Comparison of ENCODE assay signal across 15 cellular contexts in genomic region chr4:86976801-86977485, GRCh38. TPM values are rescaled to one million over a fixed set of nuclear protein-coding genes. Genes with fewer than 3 reads are reported as not detected.
DNase-seq lines count a peak whose midpoint lies in the region; ATAC-seq, FAIRE-seq and TF ChIP-seq lines count a peak whose summit lies in the region.
"Had no signal": no experiment of that assay in that cellular context is flagged by ENCODE, and none has a peak within 500 bp of the region (broad histone marks: within the 10 kb centered on the region; RNA-seq: fewer than 3 reads in every experiment).

No MANE protein-coding gene starts in this region.

- FAIRE-seq in bronchial epithelial cell (lab: Jason Lieb, UNC) (no peak), small intestine (lab: Jason Lieb, UNC) (no peak)

- DNase-seq in Calu3, result no peak
- DNase-seq in bronchial epithelial cell (ENCODE audit: low read depth), result peak; percentile 84
- no peak for DNase-seq in small intestine
- no peak for DNase-seq in GM19240 (ENCODE audit: insufficient read length, low spot score)
- no peak for DNase-seq in NCI-H2227 (lab: John Stamatoyannopoulos, UW; ENCODE audit: unreplicated experiment)
- DNase-seq: aorta, NCI-H1092, NCI-H2171 treated with DMSO at 0.1 percent for 48 hours, SHP77 treated with DMSO at 0.1 percent for 48 hours had no signal

- H3K79me2 ChIP-seq in Loucy (ENCODE audit: insufficient read depth, low read length), result peaks cover 79% of the 10 kb centered on the region

- H3K4me3 Mint-ChIP-seq in Calu3 (ENCODE audit: low read depth, unreplicated experiment), result peak overlapping the region; percentile 43
- H3K4me3 Mint-ChIP-seq: activated CD4-positive, alpha-beta T cell treated with anti-CD3 and anti-CD28 coated beads, Interleukin-2, amount 10 ng/mL, durations not matched to agents 7 days and 5 days; CD14-positive monocyte; natural killer cell treated with Interleukin-12 subunit alpha and Interleukin-12 subunit beta and Interleukin-15 and Interleukin-18, amount 100 ng/mL, for 72 hours had no signal

- H4K20me1 ChIP-seq in Loucy (ENCODE audit: insufficient read depth, low read length, poor library complexity, severe bottlenecking), result no peaks in the 10 kb centered on the region

- peak overlapping the region; percentile 3 for H3K4me2 ChIP-seq in Loucy (ENCODE audit: low read depth, low read length, poor library complexity, severe bottlenecking)

- peaks cover 58% of the 10 kb centered on the region for H3K4me1 ChIP-seq in Loucy (ENCODE audit: insufficient read depth, low read length, poor library complexity, severe bottlenecking)
- peaks cover 0 to 7% of the 10 kb centered on the region in 2 donors for H3K4me1 ChIP-seq in small intestine (ENCODE audit: control insufficient read depth in 2 of 2, insufficient read depth in 1 of 2, low read depth in 1 of 2, low read length in 1 of 2)

- intact Hi-C loops in Calu3 (cut with micrococcal nuclease; ENCODE audit: unreplicated experiment), result loop anchor here (5.0 kb wide), 1 partner anchor 35 kb away; no protein-coding TSS in a partner anchor

- CTCF ChIA-PET in Calu3 (lab: Charles Lee), result no interaction called here

- H3K27ac Mint-ChIP-seq in Calu3 (ENCODE audit: unreplicated experiment), result peak overlapping the region; percentile 76

- no peak for ATAC-seq in GM19455 (IDR thresholded peaks at IDR 0.05; ENCODE audit: unreplicated experiment)

- no peak overlapping the region for H3K9ac ChIP-seq in Loucy (ENCODE audit: low read depth, low read length, poor library complexity, severe bottlenecking)

- H2AFZ ChIP-seq in Loucy (ENCODE audit: low read length), result no peak overlapping the region

- H3K36me3 ChIP-seq in Loucy (ENCODE audit: insufficient read depth, low read length) (no peaks in the 10 kb centered on the region), bronchial epithelial cell (ENCODE audit: control insufficient read depth, insufficient read depth, low read length) (no peaks in the 10 kb centered on the region), small intestine (ENCODE audit: control insufficient read depth in 2 of 2, insufficient read depth in 2 of 2, low read length in 2 of 2) (no peaks in the 10 kb centered on the region)

- TF ChIP-seq CTCF in Calu3 (IDR thresholded peaks at IDR 0.05; ENCODE audit: unreplicated experiment) (no peak), Loucy (conservative IDR thresholded peaks at IDR 0.05; ENCODE audit: low read length) (no peak), bronchial epithelial cell (IDR thresholded peaks at IDR 0.05; ENCODE audit: insufficient read depth, low read length, severe bottlenecking) (no peak)

- H3F3A ChIP-seq in Loucy (ENCODE audit: low read depth), result no peaks in the 10 kb centered on the region

- no peaks in the 10 kb centered on the region for H3K27me3 Mint-ChIP-seq in Calu3 (ENCODE audit: unreplicated experiment)
- H3K27me3 Mint-ChIP-seq: activated CD4-positive, alpha-beta T cell treated with anti-CD3 and anti-CD28 coated beads, Interleukin-2, amount 10 ng/mL, durations not matched to agents 7 days and 5 days; natural killer cell treated with Interleukin-12 subunit alpha and Interleukin-12 subunit beta and Interleukin-15 and Interleukin-18, amount 100 ng/mL, for 72 hours had no signal

- 84 to 91% (median 88%) methylated on average over 4 of the region's 4 CpGs for WGBS in small intestine, 3 donors

- no peaks in the 10 kb centered on the region for H3K9me2 ChIP-seq in Loucy (replicated peaks; ENCODE audit: low read depth, low read length)

- H3K9me3 ChIP-seq in Loucy (ENCODE audit: insufficient read depth, low read depth, low read length), result no peaks in the 10 kb centered on the region
- no peaks in the 10 kb centered on the region for H3K9me3 ChIP-seq in small intestine (ENCODE audit: control insufficient read depth, low read depth)

- peaks cover 51% of the 10 kb centered on the region for H3K4me1 Mint-ChIP-seq in Calu3 (ENCODE audit: low read depth, unreplicated experiment)

- BruUV-seq in Calu3 (replicated peaks; lab: Mats Ljungman, UMichigan), result no TSS peak

- H3K27ac ChIP-seq in small intestine (ENCODE audit: low read depth in 1 of 2, low read length in 1 of 2), result peak overlapping the region; percentile 60 to 62
- H3K27ac ChIP-seq: coronary artery had no signal

- peaks cover 5% of the 10 kb centered on the region for H3K36me3 Mint-ChIP-seq in Calu3 (ENCODE audit: insufficient read depth, unreplicated experiment)
- H3K36me3 Mint-ChIP-seq: natural killer cell treated with Interleukin-12 subunit alpha and Interleukin-12 subunit beta and Interleukin-15 and Interleukin-18, amount 100 ng/mL, for 72 hours had no signal

- H3K9me3 Mint-ChIP-seq in Calu3 (ENCODE audit: low read depth, unreplicated experiment), result no peaks in the 10 kb centered on the region
- H3K9me3 Mint-ChIP-seq: activated CD4-positive, alpha-beta T cell treated with anti-CD3 and anti-CD28 coated beads, Interleukin-2, amount 10 ng/mL, durations not matched to agents 7 days and 5 days; CD14-positive monocyte; natural killer cell treated with Interleukin-12 subunit alpha and Interleukin-12 subunit beta and Interleukin-15 and Interleukin-18, amount 100 ng/mL, for 72 hours had no signal

- H3K4me3 ChIP-seq in Loucy (ENCODE audit: low read length, poor library complexity, severe bottlenecking) (no peak overlapping the region), bronchial epithelial cell (ENCODE audit: low read depth, low read length) (no peak overlapping the region), small intestine (ENCODE audit: low read depth in 1 of 2, low read length in 2 of 2) (no peak overlapping the region)
- H3K4me3 ChIP-seq: coronary artery had no signal

- H3K27me3 ChIP-seq in Loucy (ENCODE audit: insufficient read depth, low read length, poor library complexity, severe bottlenecking) (no peaks in the 10 kb centered on the region), bronchial epithelial cell (ENCODE audit: control insufficient read depth, insufficient read depth, low read length) (no peaks in the 10 kb centered on the region), small intestine (ENCODE audit: control insufficient read depth in 2 of 2, insufficient read depth in 2 of 2, low read length in 2 of 2) (no peaks in the 10 kb centered on the region)

RNA-seq across cellular contexts. Expression of gene AFF1, which starts 42.1 kb away (rescaled TPM):
- 37.7 and 40.2 TPM in 2 replicates for total RNA-seq in Calu3 (2022)
- 9.2 and 11.9 TPM in 2 replicates for total RNA-seq in bronchial epithelial cell
- 10 to 100 TPM in 1 of 3 donors, 1 to 10 TPM in 2; 5.4 to 11.4 (median 9.4) TPM for polyA plus RNA-seq in small intestine
